Comparison of ENCODE assay signal across 20 cellular contexts in genomic region chr2:231093956-231094355, GRCh38. TPM values are rescaled to one million over a fixed set of nuclear protein-coding genes. Genes with fewer than 3 reads are reported as not detected.
A peak's percentile ranks its signal among the peaks of the same experiment; 100 is the strongest.
DNase-seq lines count a peak whose midpoint lies in the region; ATAC-seq and TF ChIP-seq lines count a peak whose summit lies in the region.
"Had no signal": no experiment of that assay in that cellular context is flagged by ENCODE, and none has a peak within 500 bp of the region (broad histone marks: within the 10 kb centered on the region; RNA-seq: fewer than 3 reads in every experiment).

No MANE protein-coding gene starts in this region.

- H3K27me3 ChIP-seq in Peyer's patch = no peaks in the 10 kb centered on the region
- H3K27me3 ChIP-seq: BLaER1 had no signal

- no peak for TF ChIP-seq POLR2A in Peyer's patch (IDR thresholded peaks at IDR 0.05)

- H3K9me3 ChIP-seq in Peyer's patch = peaks cover 0 to under 1% (median 0%) of the 10 kb centered on the region in 4 donors

- H3K4me1 Mint-ChIP-seq in glutamatergic neuron (ENCODE audit: low read depth, unreplicated experiment) = peaks cover 43% of the 10 kb centered on the region
- H3K4me1 Mint-ChIP-seq: CD14-positive monocyte had no signal

- peak in 2 of 3 donors; percentile 52 to 57 for DNase-seq in Peyer's patch
- no peak for DNase-seq in glutamatergic neuron
- DNase-seq in myocyte (ENCODE audit: low read depth) = peak; percentile 26
- DNase-seq in activated effector memory CD4-positive, alpha-beta T cell treated with anti-CD3 and anti-CD28 coated beads, Interleukin-2, amount 50 U/mL, for 16 hours = no peak
- no peak for DNase-seq in NCI-H2107 (lab: John Stamatoyannopoulos, UW)
- DNase-seq: 8988T; Calu3; CD8-positive, alpha-beta T cell; DMS79 treated with DMSO at 0.1 percent for 48 hours; GF-D8; H9 had no signal

- no peak for ATAC-seq in HG03354 (IDR thresholded peaks at IDR 0.05; ENCODE audit: poor library complexity, severe bottlenecking, unreplicated experiment)
- no peak for ATAC-seq in GM18873 (IDR thresholded peaks at IDR 0.05; ENCODE audit: low FRiP score, unreplicated experiment)
- ATAC-seq: CD8-positive, alpha-beta T cell had no signal

- peak overlapping the region; percentile 47 for H3K4me3 Mint-ChIP-seq in glutamatergic neuron (ENCODE audit: unreplicated experiment)
- H3K4me3 Mint-ChIP-seq: CD14-positive monocyte; CD8-positive, alpha-beta T cell; H9 had no signal

- peaks cover 17% of the 10 kb centered on the region for H3K36me3 Mint-ChIP-seq in glutamatergic neuron (ENCODE audit: unreplicated experiment)

- no peak for TF ChIP-seq CTCF in Peyer's patch (IDR thresholded peaks at IDR 0.05)
- no peak for TF ChIP-seq CTCF in glutamatergic neuron (IDR thresholded peaks at IDR 0.05; ENCODE audit: partially characterized antibody, unreplicated experiment)

- H3K27ac Mint-ChIP-seq in glutamatergic neuron (ENCODE audit: unreplicated experiment) = no peak overlapping the region
- H3K27ac Mint-ChIP-seq: CD8-positive, alpha-beta T cell; H9 had no signal

- peaks cover 0 to 40% (median 0%) of the 10 kb centered on the region in 3 donors for H3K36me3 ChIP-seq in Peyer's patch

- peaks cover 4% of the 10 kb centered on the region for H3K27me3 Mint-ChIP-seq in glutamatergic neuron (ENCODE audit: unreplicated experiment)

- peaks cover 0 to 21% (median 2%) of the 10 kb centered on the region in 4 donors for H3K4me1 ChIP-seq in Peyer's patch
- H3K4me1 ChIP-seq: BLaER1 had no signal

- peak overlapping the region in 2 of 4 donors; percentile 28 to 65 for H3K27ac ChIP-seq in Peyer's patch
- H3K27ac ChIP-seq: BLaER1, HL-60 had no signal

- no peak overlapping the region for H3K4me3 ChIP-seq in Peyer's patch
- H3K4me3 ChIP-seq: BLaER1 had no signal

- H3K9me3 Mint-ChIP-seq in glutamatergic neuron (ENCODE audit: unreplicated experiment) = peaks cover 4% of the 10 kb centered on the region

RNA-seq across cellular contexts. Expression of gene HTR2B, which starts 30.9 kb away (rescaled TPM):
- 1 to 10 TPM in 1 of 4 donors, under 1 TPM in 1, not detected in 2; 0.40 to 2.2 TPM for total RNA-seq in Peyer's patch
- not detected for total RNA-seq in glutamatergic neuron (ENCODE audit: unreplicated experiment)
- total RNA-seq in myocyte = 0.78 and 2.4 TPM in 2 replicates
- 0.42 TPM for polyA plus RNA-seq in myocyte (2012)
- total RNA-seq: A673; Calu3; CD8-positive, alpha-beta T cell; H1; H9; HT1080 had no signal
- polyA plus RNA-seq: CD14-positive monocyte, H1 had no signal

RNA-seq across cellular contexts. Expression of gene PSMD1, which starts 37.3 kb away (rescaled TPM):
- 100 to 1,000 TPM in 3 of 4 donors, 10 to 100 TPM in 1; 89.1 to 116 (median 111) TPM for total RNA-seq in Peyer's patch
- 126 TPM for total RNA-seq in glutamatergic neuron (ENCODE audit: unreplicated experiment)
- total RNA-seq in myocyte = 157 and 159 TPM in 2 replicates
- polyA plus RNA-seq in myocyte (2012) = 93.7 TPM

RNA-seq across cellular contexts. Expression of gene C2orf72, which starts 56.6 kb away (rescaled TPM):
- total RNA-seq in Peyer's patch (10 to 100 TPM in 3 of 4 donors, 1 to 10 TPM in 1; 9.9 to 46.2 (median 31.8) TPM), glutamatergic neuron (ENCODE audit: unreplicated experiment) (0.42 TPM), myocyte (not detected in 2 replicates)
- 0.19 TPM for polyA plus RNA-seq in myocyte (2012)
- total RNA-seq: A673; CD8-positive, alpha-beta T cell had no signal
- polyA plus RNA-seq: AG04450, CD14-positive monocyte had no signal

Comparison
In these comparisons a context has a peak if more than half of its experiments do, and no peak if none do; other contexts are left out.
1. DNase-seq: peak in Peyer's patch (2 of 3) and myocyte (single experiment); none in glutamatergic neuron (single experiment), activated effector memory CD4-positive, alpha-beta T cell treated with anti-CD3 and anti-CD28 coated beads, Interleukin-2, amount 50 U/mL, for 16 hours (single experiment) and NCI-H2107 (single experiment).